24 cellular contexts compared by ENCODE assay signal in genomic region chr14:68098834-68099233, GRCh38.
DNase-seq lines count a peak whose midpoint lies in the region; ATAC-seq and TF ChIP-seq lines count a peak whose summit lies in the region.
"Had no signal": no experiment of that assay in that cellular context is flagged by ENCODE, and none has a peak within 500 bp of the region (broad histone marks: within the 10 kb centered on the region; RNA-seq: fewer than 3 reads in every experiment).

No MANE protein-coding gene starts in this region.

- TF ChIP-seq CTCF in coronary artery (IDR thresholded peaks at IDR 0.05) (no peak), suprapubic skin (IDR thresholded peaks at IDR 0.05) (no peak), type B pancreatic cell (conservative IDR thresholded peaks at IDR 0.05) (no peak)

- H2AFZ ChIP-seq in mesenchymal stem cell (ENCODE audit: low read depth, low read length), result no peak overlapping the region
- H2AFZ ChIP-seq: GM23248 had no signal

- no peak overlapping the region for H3K9ac ChIP-seq in mesenchymal stem cell (ENCODE audit: low read length)
- H3K9ac ChIP-seq: BLaER1 treated with 17β-estradiol and CSF1 and Interleukin-3, amounts not matched to agents 10 nM and 100 nM; GM23248 had no signal

- no peak overlapping the region for H2BK12ac ChIP-seq in mesenchymal stem cell (ENCODE audit: low read length in 2 of 2)

- no peaks in the 10 kb centered on the region for H3K79me1 ChIP-seq in mesenchymal stem cell (replicated peaks; ENCODE audit: low read length, poor library complexity, severe bottlenecking)

- no peak overlapping the region for H4K8ac ChIP-seq in mesenchymal stem cell (ENCODE audit: low read length)

- H3K27me3 Mint-ChIP-seq in activated T-cell treated with anti-CD3 and anti-CD28 coated beads, Interleukin-2, amount 50 U/mL, for 4 hours (ENCODE audit: low read depth), result no peaks in the 10 kb centered on the region
- no peaks in the 10 kb centered on the region for H3K27me3 Mint-ChIP-seq in type B pancreatic cell
- H3K27me3 Mint-ChIP-seq: CD4-positive, alpha-beta memory T cell had no signal

- no peak overlapping the region for H3K18ac ChIP-seq in mesenchymal stem cell (ENCODE audit: low read depth in 1 of 2, low read length in 2 of 2)

- no peak overlapping the region for H3K4me2 ChIP-seq in mesenchymal stem cell (ENCODE audit: low read length, poor library complexity, severe bottlenecking)
- H3K4me2 ChIP-seq: BLaER1 treated with 17β-estradiol and CSF1 and Interleukin-3, amounts not matched to agents 10 nM and 100 nM had no signal

- H4K91ac ChIP-seq in mesenchymal stem cell (ENCODE audit: low read length), result no peak overlapping the region

- H2AK5ac ChIP-seq in mesenchymal stem cell (ENCODE audit: low read length, severe bottlenecking), result peak overlapping the region; percentile 9

- H3K4me1 ChIP-seq in mesenchymal stem cell (ENCODE audit: control insufficient read depth, insufficient read depth, low read depth, low read length) (no peaks in the 10 kb centered on the region), suprapubic skin (peaks cover 2% of the 10 kb centered on the region)
- H3K4me1 ChIP-seq: BLaER1 treated with 17β-estradiol and CSF1 and Interleukin-3, amounts not matched to agents 10 nM and 100 nM; Caco-2 had no signal

- TF ChIP-seq POLR2A in suprapubic skin (IDR thresholded peaks at IDR 0.05), result no peak

- H2BK120ac ChIP-seq in mesenchymal stem cell (ENCODE audit: low read depth, low read length), result no peak overlapping the region

- peaks cover 14% of the 10 kb centered on the region for H3K9me3 ChIP-seq in mesenchymal stem cell (ENCODE audit: control insufficient read depth, low read length)
- H3K9me3 ChIP-seq in suprapubic skin, result peaks cover 11% of the 10 kb centered on the region

- peaks cover 0 to 6% of the 10 kb centered on the region in 2 experiments for H3K36me3 ChIP-seq in mesenchymal stem cell (ENCODE audit: control insufficient read depth in 1 of 2, insufficient read depth in 2 of 2, low read depth in 1 of 2, low read length in 2 of 2)
- H3K36me3 ChIP-seq in suprapubic skin, result no peaks in the 10 kb centered on the region

- H3K36me3 Mint-ChIP-seq in activated T-cell treated with anti-CD3 and anti-CD28 coated beads, Interleukin-2, amount 50 U/mL, for 4 hours (ENCODE audit: insufficient read depth), result peaks cover 28% of the 10 kb centered on the region
- H3K36me3 Mint-ChIP-seq in type B pancreatic cell, result peaks cover 31% of the 10 kb centered on the region

- H3K4me3 Mint-ChIP-seq in activated T-cell treated with anti-CD3 and anti-CD28 coated beads, Interleukin-2, amount 50 U/mL, for 4 hours, result no peak overlapping the region
- no peak overlapping the region for H3K4me3 Mint-ChIP-seq in type B pancreatic cell
- H3K4me3 Mint-ChIP-seq: CD4-positive, alpha-beta memory T cell; H9; HFFc6 had no signal

- H3K4me1 Mint-ChIP-seq in activated T-cell treated with anti-CD3 and anti-CD28 coated beads, Interleukin-2, amount 50 U/mL, for 4 hours (ENCODE audit: low read depth), result peaks cover 2% of the 10 kb centered on the region
- peaks cover 6% of the 10 kb centered on the region for H3K4me1 Mint-ChIP-seq in type B pancreatic cell (ENCODE audit: unreplicated experiment)
- H3K4me1 Mint-ChIP-seq: CD4-positive, alpha-beta memory T cell had no signal

- H3K14ac ChIP-seq in mesenchymal stem cell (ENCODE audit: low read length in 2 of 2), result no peak overlapping the region

- no peak for ATAC-seq in activated T-cell treated with anti-CD3 and anti-CD28 coated beads, Interleukin-2, amount 50 U/mL, for 4 hours
- ATAC-seq: K562, Right ventricle myocardium inferior had no signal

- no peak overlapping the region for H3K4ac ChIP-seq in mesenchymal stem cell (ENCODE audit: low read depth in 1 of 2, low read length in 2 of 2)

- H3K27me3 ChIP-seq in mesenchymal stem cell (ENCODE audit: control insufficient read depth in 1 of 2, insufficient read depth in 1 of 2, low read length in 2 of 2) (no peaks in the 10 kb centered on the region), suprapubic skin (no peaks in the 10 kb centered on the region)
- H3K27me3 ChIP-seq: BLaER1 treated with 17β-estradiol and CSF1 and Interleukin-3, amounts not matched to agents 10 nM and 100 nM; MG63 had no signal

- peaks cover 16% of the 10 kb centered on the region for H3K9me3 Mint-ChIP-seq in activated T-cell treated with anti-CD3 and anti-CD28 coated beads, Interleukin-2, amount 50 U/mL, for 4 hours
- H3K9me3 Mint-ChIP-seq in type B pancreatic cell, result peaks cover 21% of the 10 kb centered on the region

- TF ChIP-seq EP300 in suprapubic skin (IDR thresholded peaks at IDR 0.05), result no peak

- WGBS in mesenchymal stem cell, result 85% methylated on average over 2 of the region's 2 CpGs
- 80% methylated on average over 2 of the region's 2 CpGs for WGBS in suprapubic skin

- H3K4me3 ChIP-seq in coronary artery, result no peak overlapping the region
- H3K4me3 ChIP-seq in mesenchymal stem cell (ENCODE audit: insufficient read depth in 1 of 2, low read depth in 1 of 2, low read length in 2 of 2), result no peak overlapping the region
- H3K4me3 ChIP-seq in suprapubic skin, result no peak overlapping the region
- H3K4me3 ChIP-seq: BLaER1 treated with 17β-estradiol and CSF1 and Interleukin-3, amounts not matched to agents 10 nM and 100 nM; GM23248; K562; MG63 had no signal

- no peak overlapping the region for H3K27ac Mint-ChIP-seq in type B pancreatic cell
- H3K27ac Mint-ChIP-seq: CD4-positive, alpha-beta memory T cell; H9; HFFc6 had no signal

- no peak overlapping the region for H3K23ac ChIP-seq in mesenchymal stem cell (ENCODE audit: low read length in 2 of 2)

- DNase-seq in coronary artery (ENCODE audit: low spot score) (no peak), mesenchymal stem cell (no peak), suprapubic skin (ENCODE audit: low spot score in 2 of 2) (no peak), DMS79 (lab: John Stamatoyannopoulos, UW) (no peak), HuH-7 (ENCODE audit: low spot score) (no peak), type B pancreatic cell (ENCODE audit: extremely low spot score, unreplicated experiment) (no peak)
- no peak for DNase-seq in activated T-cell treated with anti-CD3 and anti-CD28 coated beads, Interleukin-2, amount 50 U/mL, for 4 hours
- DNase-seq: Caco-2; CD4-positive, alpha-beta memory T cell; DMS 273 treated with DMSO at 0.1 percent for 48 hours; GM23248; H9; HFFc6; MG63; NCI-H1417; NCI-H1694 treated with DMSO at 0.1 percent for 48 hours; NCI-H2081 treated with DMSO at 0.1 percent for 48 hours; NCI-H2171 treated with DMSO at 0.1 percent for 48 hours; NCI-H524 treated with DMSO at 0.1 percent for 48 hours; NCI-H82; OCI-M1 had no signal

- H2BK5ac ChIP-seq in mesenchymal stem cell (ENCODE audit: low read depth, low read length, poor library complexity, severe bottlenecking), result no peak overlapping the region

- H3K27ac ChIP-seq in coronary artery (peak overlapping the region; percentile 13 to 51), mesenchymal stem cell (ENCODE audit: low read length, poor library complexity, severe bottlenecking) (no peak overlapping the region), suprapubic skin (peak overlapping the region; percentile 10)
- H3K27ac ChIP-seq: BLaER1 treated with 17β-estradiol and CSF1 and Interleukin-3, amounts not matched to agents 10 nM and 100 nM; GM23248 had no signal

- no peak overlapping the region for H2BK15ac ChIP-seq in mesenchymal stem cell (ENCODE audit: low read depth, poor library complexity, severe bottlenecking)
